6 cellular contexts compared by ENCODE assay signal in genomic region chr1:155893389-155894142, GRCh38. TPM values are rescaled to one million over a fixed set of nuclear protein-coding genes. Genes with fewer than 3 reads are reported as not detected.
DNase-seq lines count a peak whose midpoint lies in the region; ATAC-seq and TF ChIP-seq lines count a peak whose summit lies in the region.

No MANE protein-coding gene starts in this region.

- H3K4me1 Mint-ChIP-seq in WTC11: no peaks in the 10 kb centered on the region

- no peak overlapping the region for H3K4me3 Mint-ChIP-seq in WTC11

- CTCF ChIA-PET in WTC11 (lab: Charles Lee): no interaction called here

- H3K36me3 Mint-ChIP-seq in WTC11: peaks cover 12% of the 10 kb centered on the region

- H3K27me3 Mint-ChIP-seq in WTC11 (ENCODE audit: low read depth): no peaks in the 10 kb centered on the region

- DNase-seq in Daoy (ENCODE audit: low read depth) (peak; percentile 85), WTC11 (ENCODE audit: low spot score) (no peak), left lobe of liver (ENCODE audit: low spot score) (no peak), NCI-H82 treated with DMSO at 0.1 percent for 48 hours (lab: John Stamatoyannopoulos, UW; ENCODE audit: unreplicated experiment) (no peak), NCI-H1048 (lab: John Stamatoyannopoulos, UW) (no peak)

- POLR2A ChIA-PET in WTC11 (lab: Charles Lee): interaction anchor here (0.6 kb wide), 1 partner anchor 27 kb away, joined by 9 read pairs; no protein-coding TSS in a partner anchor

- H3K27ac Mint-ChIP-seq in WTC11: peak overlapping the region; percentile 0

- H3K9me3 Mint-ChIP-seq in WTC11: no peaks in the 10 kb centered on the region

- TF ChIP-seq CTCF in WTC11 (IDR thresholded peaks at IDR 0.05): no peak

- ATAC-seq in WTC11 (no peak), left lobe of liver (peak; percentile 47), HG02885 (IDR thresholded peaks at IDR 0.05; ENCODE audit: poor library complexity, unreplicated experiment) (no peak)

TF ChIP-seq in WTC11, 78 proteins besides CTCF, POLR2A, EP300 and RAD21:
- TF ChIP-seq USF1 (CRISPR knock-in tag; IDR thresholded peaks at IDR 0.05): no peak
- no peak for TF ChIP-seq FOXP4 (CRISPR knock-in tag; IDR thresholded peaks at IDR 0.05)
- TF ChIP-seq FOXJ3 (CRISPR knock-in tag; IDR thresholded peaks at IDR 0.05; ENCODE audit: borderline replicate concordance): no peak
- peak; percentile 41; the same call in 1 of the 2 replicates for TF ChIP-seq GABPB1 (CRISPR knock-in tag; IDR thresholded peaks at IDR 0.05)
- TF ChIP-seq PRRX2 (CRISPR knock-in tag; IDR thresholded peaks at IDR 0.05): no peak
- TF ChIP-seq ZNF671 (CRISPR knock-in tag; IDR thresholded peaks at IDR 0.05): no peak
- no peak for TF ChIP-seq MLX (CRISPR knock-in tag; IDR thresholded peaks at IDR 0.05)

RNA-seq across cellular contexts. Expression of gene RIT1, which starts 17.6 kb away (rescaled TPM):
- 22.4 and 26.6 TPM in 2 replicates for total RNA-seq in Daoy (2014; rRNA removed; shearing (Covaris generic))
- 25.1 to 29.3 TPM (median 27.2 TPM) in 3 replicates for total RNA-seq in WTC11 (2021)
- total RNA-seq in left lobe of liver: 7.2 TPM

RNA-seq across cellular contexts. Expression of gene SYT11, which starts 34.2 kb away (rescaled TPM):
- 7.4 and 12.8 TPM in 2 replicates for total RNA-seq in Daoy (2014; rRNA removed; shearing (Covaris generic))
- total RNA-seq in WTC11 (2021) (6.1 to 8.9 TPM (median 7.5 TPM) in 3 replicates), left lobe of liver (0.58 TPM)

RNA-seq across cellular contexts. Expression of gene GON4L, which starts 36.6 kb away (rescaled TPM):
- 16.0 and 22.5 TPM in 2 replicates for total RNA-seq in Daoy (2014; rRNA removed; shearing (Covaris generic))
- 44.6 to 54.4 TPM (median 46.6 TPM) in 3 replicates for total RNA-seq in WTC11 (2021)
- 19.9 TPM for total RNA-seq in left lobe of liver

RNA-seq across cellular contexts. Expression of gene KHDC4, which starts 40.6 kb away (rescaled TPM):
- total RNA-seq in Daoy (2014; rRNA removed; shearing (Covaris generic)): 45.8 and 58.2 TPM in 2 replicates
- total RNA-seq in WTC11 (2021) (46.0 to 64.4 TPM (median 59.8 TPM) in 3 replicates), left lobe of liver (18.5 TPM)

RNA-seq across cellular contexts. Expression of gene RXFP4, which starts 47.9 kb away (rescaled TPM):
- total RNA-seq in Daoy (2014; rRNA removed; shearing (Covaris generic)): not detected in 2 replicates
- total RNA-seq in WTC11 (2021): not detected in 3 replicates
- not detected for total RNA-seq in left lobe of liver
